In the genomic region with DNA sequence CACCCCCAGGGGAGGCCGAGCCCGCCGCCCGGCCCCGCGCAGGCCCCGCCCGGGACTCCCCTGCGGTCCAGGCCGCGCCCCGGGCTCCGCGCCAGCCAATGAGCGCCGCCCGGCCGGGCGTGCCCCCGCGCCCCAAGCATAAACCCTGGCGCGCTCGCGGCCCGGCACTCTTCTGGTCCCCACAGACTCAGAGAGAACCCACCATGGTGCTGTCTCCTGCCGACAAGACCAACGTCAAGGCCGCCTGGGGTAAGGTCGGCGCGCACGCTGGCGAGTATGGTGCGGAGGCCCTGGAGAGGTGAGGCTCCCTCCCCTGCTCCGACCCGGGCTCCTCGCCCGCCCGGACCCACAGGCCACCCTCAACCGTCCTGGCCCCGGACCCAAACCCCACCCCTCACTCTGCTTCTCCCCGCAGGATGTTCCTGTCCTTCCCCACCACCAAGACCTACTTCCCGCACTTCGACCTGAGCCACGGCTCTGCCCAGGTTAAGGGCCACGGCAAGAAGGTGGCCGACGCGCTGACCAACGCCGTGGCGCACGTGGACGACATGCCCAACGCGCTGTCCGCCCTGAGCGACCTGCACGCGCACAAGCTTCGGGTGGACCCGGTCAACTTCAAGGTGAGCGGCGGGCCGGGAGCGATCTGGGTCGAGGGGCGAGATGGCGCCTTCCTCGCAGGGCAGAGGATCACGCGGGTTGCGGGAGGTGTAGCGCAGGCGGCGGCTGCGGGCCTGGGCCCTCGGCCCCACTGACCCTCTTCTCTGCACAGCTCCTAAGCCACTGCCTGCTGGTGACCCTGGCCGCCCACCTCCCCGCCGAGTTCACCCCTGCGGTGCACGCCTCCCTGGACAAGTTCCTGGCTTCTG, we compare ENCODE assay signal across 7 cellular contexts. TPM values are rescaled to one million over a fixed set of nuclear protein-coding genes. Genes with fewer than 3 reads are reported as not detected.
A peak's percentile ranks its signal among the peaks of the same experiment; 100 is the strongest.
DNase-seq lines count a peak whose midpoint lies in the region; ATAC-seq, FAIRE-seq and TF ChIP-seq lines count a peak whose summit lies in the region.
"Not testable (repeated sequence)": the region's sequence is repeated elsewhere in the genome, so short reads cannot be mapped to it uniquely, and the experiment has no call there.

Gene HBA1 (plus strand): TSS at position 167 of the 866 bp plus-strand sequence. CDS start 37 bp downstream, at position 204.

- H3K27me3 ChIP-seq in K562 (ENCODE audit: control insufficient read depth in 2 of 2, insufficient read depth in 2 of 2, low read length in 2 of 2): not testable (repeated sequence)
- peaks cover 78% of the 10 kb centered on the region for H3K27me3 ChIP-seq in gastroesophageal sphincter

- TSS peak; percentile 78 for BruUV-seq in K562 (replicated peaks; lab: Mats Ljungman, UMichigan)

- in situ Hi-C loops in K562 (cut with MboI): not testable (repeated sequence)

- H3K9me3 ChIP-seq in K562 (replicated peaks; ENCODE audit: control insufficient read depth, insufficient read depth, low read depth, low read length); gastroesophageal sphincter: not testable (repeated sequence)

- TF ChIP-seq RAD21 in K562 (CRISPR knock-in tag; conservative IDR thresholded peaks at IDR 0.05 in 1 of 2, IDR thresholded peaks at IDR 0.05 in 1 of 2): not testable (repeated sequence)

- CTCF ChIA-PET in activated CD8-positive, alpha-beta memory T cell treated with anti-CD3 and anti-CD28 coated beads, Interleukin-2, amount 10 ng/mL, durations not matched to agents 7 days and 5 days (lab: Charles Lee): interaction anchor here (1.3 kb wide), 1 partner anchor 70 kb away, joined by 5 read pairs; no protein-coding TSS in a partner anchor
- CTCF ChIA-PET in K562 (lab: Yijun Ruan, JAX; ENCODE audit: low intra/inter-chr PET ratio): not testable (repeated sequence)

- not testable (repeated sequence) for H2AFZ ChIP-seq in K562 (ENCODE audit: low read depth, low read length)

- H3K79me2 ChIP-seq in K562 (ENCODE audit: control insufficient read depth, insufficient read depth, low read length): peaks cover 49% of the 10 kb centered on the region

- 0 out of 2 replicates have a peak within 1 kb of the TSS, but pooled peaks have one; percentile 4 for H3K4me3 ChIP-seq in HFF-Myc (replicated peaks; ENCODE audit: low read depth, low read length)
- H3K4me3 ChIP-seq in K562: peak within 1 kb of the TSS; percentile 55
- H3K4me3 ChIP-seq in gastroesophageal sphincter: peak within 1 kb of the TSS in 1 of 2 donors; percentile 18

- intact Hi-C loops in K562 (cut with micrococcal nuclease); natural killer cell (cut with micrococcal nuclease): not testable (repeated sequence)

- H3K27ac ChIP-seq in K562 (ENCODE audit: extremely low read depth, low read depth, low read length): peak within 1 kb of the TSS; percentile 57; the same call in 2 of the 3 replicates
- not testable (repeated sequence) for H3K27ac ChIP-seq in gastroesophageal sphincter

- peak; percentile 78 for FAIRE-seq in K562 (lab: Jason Lieb, UNC)

- POLR2A ChIA-PET in K562 (lab: Yijun Ruan, JAX): interaction anchor here (0.6 to 1.8 kb wide), 3 partner anchors 80 to 111 kb away, joined by 4 to 8 read pairs (median 7); no protein-coding TSS in a partner anchor

- not testable (repeated sequence) for H3K36me3 Mint-ChIP-seq in activated CD8-positive, alpha-beta memory T cell treated with anti-CD3 and anti-CD28 coated beads, Interleukin-2, amount 10 ng/mL, durations not matched to agents 7 days and 5 days; natural killer cell

- peaks cover 11% of the 10 kb centered on the region for H3K4me1 Mint-ChIP-seq in activated CD8-positive, alpha-beta memory T cell treated with anti-CD3 and anti-CD28 coated beads, Interleukin-2, amount 10 ng/mL, durations not matched to agents 7 days and 5 days
- H3K4me1 Mint-ChIP-seq in natural killer cell: not testable (repeated sequence)

- not testable (repeated sequence) for DNase-seq in HFF-Myc (ENCODE audit: extremely low read depth, low read depth); activated CD8-positive, alpha-beta memory T cell treated with anti-CD3 and anti-CD28 coated beads, Interleukin-2, amount 10 ng/mL, durations not matched to agents 7 days and 5 days; K562 (ENCODE audit: extremely low read depth in 1 of 4, low spot score in 3 of 4); left lobe of liver (ENCODE audit: low spot score); natural killer cell
- DNase-seq in stimulated activated CD8-positive, alpha-beta memory T cell treated with anti-CD3 and anti-CD28 coated beads, Interleukin-4, amount 100 ng/mL, for 48 hours: peak; percentile 43

- H3K36me3 ChIP-seq in K562 (ENCODE audit: control insufficient read depth, insufficient read depth, low read length): peaks cover 22% of the 10 kb centered on the region
- H3K36me3 ChIP-seq in gastroesophageal sphincter: not testable (repeated sequence)

- ATAC-seq in activated CD8-positive, alpha-beta memory T cell treated with anti-CD3 and anti-CD28 coated beads, Interleukin-2, amount 10 ng/mL, durations not matched to agents 7 days and 5 days: peak; percentile 63
- ATAC-seq in K562 (peak; percentile 72), natural killer cell (peak; percentile 30 to 44 (median 36))
- not testable (repeated sequence) for ATAC-seq in gastroesophageal sphincter, left lobe of liver

- peaks cover 60% of the 10 kb centered on the region for H3K27me3 Mint-ChIP-seq in activated CD8-positive, alpha-beta memory T cell treated with anti-CD3 and anti-CD28 coated beads, Interleukin-2, amount 10 ng/mL, durations not matched to agents 7 days and 5 days
- H3K27me3 Mint-ChIP-seq in natural killer cell (ENCODE audit: low read depth in 2 of 2): peaks cover 22 to 34% of the 10 kb centered on the region in 2 donors

- peak within 1 kb of the TSS; percentile 80 for H3K4me2 ChIP-seq in K562 (ENCODE audit: insufficient read depth, low read length)

- WGBS in K562 (ENCODE audit: insufficient coverage, low coverage, missing lambda C conversion rate): 1% methylated on average over 10 of the region's 84 CpGs
- WGBS in gastroesophageal sphincter (ENCODE audit: low coverage in 1 of 2), 2 donors: no CpG with 5 or more reads among the region's 84 CpGs

- peak within 1 kb of the TSS; percentile 63 to 88 for H3K9ac ChIP-seq in K562 (ENCODE audit: insufficient read depth in 1 of 2, low read depth in 2 of 2, low read length in 2 of 2)

- not testable (repeated sequence) for H4K20me1 ChIP-seq in K562 (replicated peaks; ENCODE audit: control insufficient read depth, insufficient read depth, low read length)

- not testable (repeated sequence) for TF ChIP-seq CTCF in HFF-Myc (IDR thresholded peaks at IDR 0.05; ENCODE audit: low read depth, low read length, missing control alignments); K562 (IDR thresholded peaks at IDR 0.05 in 2 of 3, conservative IDR thresholded peaks at IDR 0.05 in 1 of 3; ENCODE audit: insufficient read depth in 2 of 3, low read depth in 1 of 3, low read length in 3 of 3); gastroesophageal sphincter (IDR thresholded peaks at IDR 0.05); natural killer cell (IDR thresholded peaks at IDR 0.05)

- not testable (repeated sequence) for H3K9me3 Mint-ChIP-seq in activated CD8-positive, alpha-beta memory T cell treated with anti-CD3 and anti-CD28 coated beads, Interleukin-2, amount 10 ng/mL, durations not matched to agents 7 days and 5 days (ENCODE audit: low read depth); natural killer cell

- not testable (repeated sequence) for TF ChIP-seq POLR2A in K562 (conservative IDR thresholded peaks at IDR 0.05); gastroesophageal sphincter (IDR thresholded peaks at IDR 0.05)

- not testable (repeated sequence) for H3K4me3 Mint-ChIP-seq in activated CD8-positive, alpha-beta memory T cell treated with anti-CD3 and anti-CD28 coated beads, Interleukin-2, amount 10 ng/mL, durations not matched to agents 7 days and 5 days
- peak within 1 kb of the TSS; percentile 21 for H3K4me3 Mint-ChIP-seq in natural killer cell

- not testable (repeated sequence) for H3K27ac Mint-ChIP-seq in activated CD8-positive, alpha-beta memory T cell treated with anti-CD3 and anti-CD28 coated beads, Interleukin-2, amount 10 ng/mL, durations not matched to agents 7 days and 5 days; natural killer cell

- H3K4me1 ChIP-seq in K562 (replicated peaks in 1 of 2; ENCODE audit: control insufficient read depth in 2 of 2, insufficient read depth in 2 of 2, low read length in 2 of 2) (peaks cover 28 to 54% of the 10 kb centered on the region in 2 experiments; a peak in 4 of 5 replicates), gastroesophageal sphincter (peaks cover 7 to 36% (median 17%) of the 10 kb centered on the region in 3 donors)

- H3K9me1 ChIP-seq in K562 (ENCODE audit: control insufficient read depth, insufficient read depth, low read length): not testable (repeated sequence)

- not testable (repeated sequence) for TF ChIP-seq EP300 in K562 (IDR thresholded peaks at IDR 0.05; ENCODE audit: low read length); gastroesophageal sphincter (IDR thresholded peaks at IDR 0.05)

RNA-seq across cellular contexts. Expression of gene HBA1, which starts in this region (rescaled TPM):
- total RNA-seq in activated CD8-positive, alpha-beta memory T cell treated with anti-CD3 and anti-CD28 coated beads, Interleukin-2, amount 10 ng/mL, durations not matched to agents 7 days and 5 days: not detected
- total RNA-seq in K562 (2011; cell fraction: chromatin; rRNA removed; ENCODE audit: low replicate concordance): 48.1 and 106 TPM in 2 replicates
- total RNA-seq in K562 (2011; cell fraction: nucleolus; rRNA removed): 358 and 373 TPM in 2 replicates
- total RNA-seq in K562 (2011; cell fraction: nucleoplasm; rRNA removed): 287 and 376 TPM in 2 replicates
- total RNA-seq in K562 (2014; rRNA removed): 833 and 1,312 TPM in 2 replicates
- total RNA-seq in K562 (2014; rRNA removed; fragmentation: Illumina TruSeq; extraction: Trizol): 75.7 and 128 TPM in 2 replicates
- 235 and 260 TPM in 2 replicates for total RNA-seq in K562 (2015; rRNA removed; fragmentation: Illumina TruSeq; extraction: Trizol)
- total RNA-seq in K562 (2021): 2,388 and 2,454 TPM in 2 replicates
- 225 and 945 TPM in 2 replicates for polyA plus RNA-seq in K562 (2011; rRNA removed)
- 1,412 and 5,030 TPM in 2 replicates for polyA plus RNA-seq in K562 (2011; cell fraction: cytosol; rRNA removed)
- polyA plus RNA-seq in K562 (2011; cell fraction: nucleus; rRNA removed): 376 and 755 TPM in 2 replicates
- polyA plus RNA-seq in K562 (2012): 890 and 2,659 TPM in 2 replicates
- polyA plus RNA-seq in K562 (2014; fragmentation: Illumina TruSeq; extraction: Trizol): 380 and 1,790 TPM in 2 replicates
- 100 to 1,000 TPM; 280 to 426 TPM for polyA plus RNA-seq in K562 (2014; fragmentation: Nextera tagmentation; extraction: Ambion mirVana)
- polyA plus RNA-seq in K562 (2014; rRNA removed): 1,187 and 1,422 TPM in 2 replicates
- polyA minus RNA-seq in K562 (2011; rRNA and poly(A)+ RNA removed): 234 and 324 TPM in 2 replicates
- polyA minus RNA-seq in K562 (2011; cell fraction: cytosol; rRNA and poly(A)+ RNA removed): 1,514 and 1,646 TPM in 2 replicates
- 170 and 258 TPM in 2 replicates for polyA minus RNA-seq in K562 (2011; cell fraction: nucleus; rRNA and poly(A)+ RNA removed)
- 10 to 100 TPM in 3 of 4 donors, not detected in 1; 15.5 to 96.7 (median 53.1) TPM for total RNA-seq in gastroesophageal sphincter
- total RNA-seq in left lobe of liver: 112 TPM
- 10 to 100 TPM in 1 of 3 donors, not detected in 2; 16.9 TPM for total RNA-seq in natural killer cell

Comparison
In these comparisons a context has a peak if more than half of its experiments do, and no peak if none do; other contexts are left out.
1. Peak in ATAC-seq in activated CD8-positive, alpha-beta memory T cell treated with anti-CD3 and anti-CD28 coated beads, Interleukin-2, amount 10 ng/mL, durations not matched to agents 7 days and 5 days; RNA of the gene not detected or under 1 TPM.